ENCODE assay signal across 10 cellular contexts in the genomic region with DNA sequence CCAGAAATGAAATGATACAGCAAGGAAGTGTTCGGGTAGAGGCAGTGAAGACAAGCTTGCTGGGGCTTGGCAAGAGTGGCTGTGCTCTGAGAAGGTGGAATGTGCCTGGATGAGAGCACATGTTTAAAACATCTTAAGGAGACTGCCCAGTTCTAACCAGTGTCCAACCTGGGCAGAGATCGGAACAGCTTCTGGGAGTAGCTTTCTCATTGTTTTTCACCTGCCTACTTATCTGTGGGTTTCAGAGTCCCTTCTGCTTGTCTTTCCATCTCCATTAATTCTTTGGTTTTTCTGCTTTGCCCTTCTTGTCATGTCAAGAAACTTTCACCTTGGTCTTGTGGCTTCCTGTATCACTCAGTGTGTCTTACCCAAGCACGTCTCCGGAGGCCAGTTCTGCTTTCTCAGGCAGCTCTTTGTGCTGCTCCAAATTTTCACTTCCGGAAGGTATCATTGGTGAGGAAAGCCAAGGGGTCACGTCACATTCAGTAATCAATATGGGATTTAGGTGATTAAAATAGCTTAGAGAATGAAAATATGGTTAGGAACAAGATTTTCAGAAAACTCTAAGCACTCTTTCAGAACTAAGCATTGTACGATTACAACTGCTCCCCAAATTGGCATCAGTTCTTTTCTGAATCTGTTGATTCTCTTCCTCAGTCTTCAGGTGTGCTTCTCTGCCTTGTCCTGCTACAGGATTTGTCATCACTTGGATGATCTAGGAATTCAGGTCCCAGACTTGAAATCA. TPM values are rescaled to one million over a fixed set of nuclear protein-coding genes. Genes with fewer than 3 reads are reported as not detected.
DNase-seq lines count a peak whose midpoint lies in the region; ATAC-seq and TF ChIP-seq lines count a peak whose summit lies in the region.
"Had no signal": no experiment of that assay in that cellular context is flagged by ENCODE, and none has a peak within 500 bp of the region (broad histone marks: within the 10 kb centered on the region; RNA-seq: fewer than 3 reads in every experiment).

No MANE protein-coding gene starts in this region.

- peaks cover 0 to 12% of the 10 kb centered on the region in 2 donors for H3K27me3 Mint-ChIP-seq in natural killer cell (ENCODE audit: low read depth in 2 of 2)

- peak; percentile 97 for ATAC-seq in GM18907 (IDR thresholded peaks at IDR 0.05; ENCODE audit: unreplicated experiment)
- ATAC-seq in HG02623 (IDR thresholded peaks at IDR 0.05; ENCODE audit: unreplicated experiment), result peak; percentile 97
- peak; percentile 73 to 95 (median 84) for ATAC-seq in natural killer cell

- peak overlapping the region; percentile 51 for H3K4me3 Mint-ChIP-seq in natural killer cell
- H3K4me3 Mint-ChIP-seq: neural crest cell had no signal

- 75 to 82% methylated on average over 7 of the region's 7 CpGs for WGBS in lower leg skin, 2 donors

- DNase-seq in NB4 (ENCODE audit: low read depth), result peak; percentile 94
- no peak for DNase-seq in natural killer cell
- no peak for DNase-seq in head of caudate nucleus
- no peak for DNase-seq in lower leg skin (ENCODE audit: low spot score in 2 of 2)
- no peak for DNase-seq in mucosa of gallbladder (ENCODE audit: low spot score)

- H3K27ac Mint-ChIP-seq in natural killer cell, result peak overlapping the region; percentile 22 to 67

- H3K4me3 ChIP-seq in NB4 (ENCODE audit: low read depth, low read length) (peak overlapping the region; percentile 22), lower leg skin (ENCODE audit: low read depth, poor library complexity, severe bottlenecking) (no peak overlapping the region)
- H3K4me3 ChIP-seq: breast epithelium had no signal

- TF ChIP-seq CTCF in NB4 (IDR thresholded peaks at IDR 0.05; ENCODE audit: low read depth, low read length) (no peak), natural killer cell (IDR thresholded peaks at IDR 0.05) (no peak), lower leg skin (IDR thresholded peaks at IDR 0.05) (no peak)

- peaks cover 19% of the 10 kb centered on the region in 2 donors for H3K4me1 Mint-ChIP-seq in natural killer cell

- H3K36me3 Mint-ChIP-seq in natural killer cell, result no peaks in the 10 kb centered on the region

- TF ChIP-seq POLR2A in NB4 (IDR thresholded peaks at IDR 0.05; ENCODE audit: extremely low read depth, insufficient read length) (no peak), lower leg skin (IDR thresholded peaks at IDR 0.05) (no peak)

- no peaks in the 10 kb centered on the region for H3K9me3 Mint-ChIP-seq in natural killer cell

- intact Hi-C loops in natural killer cell (cut with micrococcal nuclease), result no loop called here
- intact Hi-C loops in head of caudate nucleus (cut with DNase I), result no loop called here
- intact Hi-C loops in lower leg skin (cut with DNase I; ENCODE audit: low total_unique reads), result no loop called here

RNA-seq across cellular contexts. Expression of gene LAMB4, which starts 5.5 kb away (rescaled TPM):
- total RNA-seq in natural killer cell (not detected), lower leg skin (100 to 1,000 TPM; 125 to 306 (median 156) TPM), mucosa of gallbladder (0.83 TPM)
- total RNA-seq: LHCN-M2 had no signal

Comparison
In these comparisons a context has a peak if more than half of its experiments do, and no peak if none do; other contexts are left out.
1. RNA of gene LAMB4, which starts 5.5 kb away (total RNA-seq): 125 to 306 TPM in lower leg skin; 0.83 TPM in mucosa of gallbladder (single experiment) and not detected in natural killer cell; every median in the first group is over 10 times any median in the second.
2. Peak in every context shown above with its lines, with median percentiles within 50 percentile points of each other: ATAC-seq.